Comparison of ENCODE assay signal across 1 cellular context in the genomic region with DNA sequence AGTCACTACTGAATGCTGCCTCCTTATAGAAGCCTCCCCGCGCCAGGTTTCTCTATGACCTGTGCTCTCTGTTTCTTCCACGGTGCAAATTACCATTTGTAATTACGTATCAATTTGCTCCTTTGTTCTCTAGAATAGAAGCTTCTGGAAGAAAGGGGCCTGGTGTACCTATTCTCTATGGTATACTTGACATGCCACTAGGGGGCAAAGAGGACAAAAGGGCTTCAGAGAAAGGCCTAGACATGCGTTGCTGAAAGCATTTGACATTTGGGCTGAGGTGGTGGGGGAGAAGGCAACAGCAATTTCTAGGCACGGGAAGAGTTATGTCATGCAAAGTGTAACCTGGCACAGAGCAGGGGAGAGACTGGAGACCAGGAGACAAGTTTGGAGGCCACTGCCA.
TF ChIP-seq lines count a peak whose summit lies in the region.

No MANE protein-coding gene starts in this region.

TF ChIP-seq in GM12878, 131 proteins besides CTCF, POLR2A, EP300 and RAD21 (continued from another document):
- TF ChIP-seq, protein P1, sequence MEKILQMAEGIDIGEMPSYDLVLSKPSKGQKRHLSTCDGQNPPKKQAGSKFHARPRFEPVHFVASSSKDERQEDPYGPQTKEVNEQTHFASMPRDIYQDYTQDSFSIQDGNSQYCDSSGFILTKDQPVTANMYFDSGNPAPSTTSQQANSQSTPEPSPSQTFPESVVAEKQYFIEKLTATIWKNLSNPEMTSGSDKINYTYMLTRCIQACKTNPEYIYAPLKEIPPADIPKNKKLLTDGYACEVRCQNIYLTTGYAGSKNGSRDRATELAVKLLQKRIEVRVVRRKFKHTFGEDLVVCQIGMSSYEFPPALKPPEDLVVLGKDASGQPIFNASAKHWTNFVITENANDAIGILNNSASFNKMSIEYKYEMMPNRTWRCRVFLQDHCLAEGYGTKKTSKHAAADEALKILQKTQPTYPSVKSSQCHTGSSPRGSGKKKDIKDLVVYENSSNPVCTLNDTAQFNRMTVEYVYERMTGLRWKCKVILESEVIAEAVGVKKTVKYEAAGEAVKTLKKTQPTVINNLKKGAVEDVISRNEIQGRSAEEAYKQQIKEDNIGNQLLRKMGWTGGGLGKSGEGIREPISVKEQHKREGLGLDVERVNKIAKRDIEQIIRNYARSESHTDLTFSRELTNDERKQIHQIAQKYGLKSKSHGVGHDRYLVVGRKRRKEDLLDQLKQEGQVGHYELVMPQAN (conservative IDR thresholded peaks at IDR 0.05), result no peak
- no peak for TF ChIP-seq SPI1 (IDR thresholded peaks at IDR 0.05; ENCODE audit: borderline replicate concordance, insufficient read depth, low read depth, low read length)
TF ChIP-seq in GM12878: peak in this region for 0.
